Comparison of ENCODE assay signal across 1 cellular context in the genomic region with DNA sequence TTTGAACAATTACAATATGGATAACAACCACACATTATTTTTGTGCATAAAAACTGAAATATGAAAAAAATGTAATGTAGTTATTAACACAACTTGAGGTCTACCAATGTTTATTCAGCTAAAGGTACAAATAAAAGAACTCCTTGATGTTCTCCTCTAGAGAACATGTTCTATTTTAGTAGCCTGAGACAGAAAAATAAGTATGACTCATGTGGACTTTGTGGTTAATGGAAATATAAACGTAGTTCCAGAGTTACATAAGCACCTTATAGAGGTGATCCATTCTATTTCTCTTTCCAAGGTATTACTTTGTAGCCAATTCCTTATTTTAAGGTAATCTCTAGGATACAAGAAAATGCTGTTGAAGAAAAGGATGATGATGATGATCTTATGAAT.
TF ChIP-seq lines count a peak whose summit lies in the region.

No MANE protein-coding gene starts in this region.

TF ChIP-seq in K562, 482 proteins besides CTCF, POLR2A, EP300 and RAD21 (continued from another document):
- no peak for TF ChIP-seq FUS (optimal IDR thresholded peaks at IDR 0.05; ENCODE audit: low read depth, low read length)
- TF ChIP-seq FOSL1 (tag; conservative IDR thresholded peaks at IDR 0.05), result 0 out of 2 replicates have a peak, but pooled peaks have one; percentile 20
